In genomic region chr12:80195737-80196136, GRCh38 we compare ENCODE assay signal across 20 cellular contexts.
"Had no signal": no experiment of that assay in that cellular context is flagged by ENCODE, and none has a peak within 500 bp of the region (broad histone marks: within the 10 kb centered on the region; RNA-seq: fewer than 3 reads in every experiment).

No MANE protein-coding gene starts in this region.

- H3K9me3 ChIP-seq: left lung, lower lobe of right lung, pancreas, prostate gland, suprapubic skin, tibial nerve, upper lobe of left lung, vagina had no signal

- DNase-seq: immature natural killer cell; kidney; left colon; left lung; lower lobe of right lung; naive thymus-derived CD8-positive, alpha-beta T cell; pancreas; retina; stimulated activated CD4-positive, alpha-beta T cell treated with anti-CD3 and anti-CD28 coated beads, Interleukin-4, amount 100 ng/mL, for 24 hours; stimulated activated naive CD4-positive, alpha-beta T cell; upper lobe of left lung had no signal

- H3K4me1 ChIP-seq: left lung, lower lobe of right lung, pancreas, prostate gland, suprapubic skin, upper lobe of left lung, vagina had no signal

- H3K9me3 Mint-ChIP-seq: naive thymus-derived CD8-positive, alpha-beta T cell; nephron; neural crest cell; stimulated activated effector memory CD8-positive, alpha-beta T cell treated with anti-CD3 and anti-CD28 coated beads, Interleukin-12 subunit alpha, Interleukin-12 subunit beta, amount 100 ng/mL, for 72 hours; stimulated activated naive CD8-positive, alpha-beta T cell treated with anti-CD3 and anti-CD28 coated beads, Interleukin-15, Interleukin-2, amounts not matched to agents 100 ng/mL and 50 ng/mL, for 24 hours had no signal

- H3K27me3 ChIP-seq: left lung, pancreas, suprapubic skin, tibial nerve, upper lobe of left lung, vagina had no signal

- H3K4me1 Mint-ChIP-seq: immature natural killer cell; naive thymus-derived CD8-positive, alpha-beta T cell; stimulated activated effector memory CD8-positive, alpha-beta T cell treated with anti-CD3 and anti-CD28 coated beads, Interleukin-12 subunit alpha, Interleukin-12 subunit beta, amount 100 ng/mL, for 72 hours had no signal

- H3K4me3 ChIP-seq: left lung, lower lobe of right lung, pancreas, prostate gland, skin epidermis, suprapubic skin, tibial nerve, upper lobe of left lung, vagina had no signal

- H3K4me3 Mint-ChIP-seq: immature natural killer cell; naive thymus-derived CD8-positive, alpha-beta T cell; nephron; neural crest cell; stimulated activated effector memory CD8-positive, alpha-beta T cell treated with anti-CD3 and anti-CD28 coated beads, Interleukin-12 subunit alpha, Interleukin-12 subunit beta, amount 100 ng/mL, for 72 hours; stimulated activated naive CD8-positive, alpha-beta T cell treated with anti-CD3 and anti-CD28 coated beads, Interleukin-15, Interleukin-2, amounts not matched to agents 100 ng/mL and 50 ng/mL, for 24 hours had no signal

- H3K36me3 ChIP-seq: left lung, lower lobe of right lung, pancreas, prostate gland, suprapubic skin, tibial nerve, upper lobe of left lung, vagina had no signal

- H3K27ac ChIP-seq: left lung, lower lobe of right lung, pancreas, prostate gland, skin epidermis, suprapubic skin, tibial nerve, upper lobe of left lung, vagina had no signal

- H3K27ac Mint-ChIP-seq: immature natural killer cell; stimulated activated effector memory CD8-positive, alpha-beta T cell treated with anti-CD3 and anti-CD28 coated beads, Interleukin-12 subunit alpha, Interleukin-12 subunit beta, amount 100 ng/mL, for 72 hours; stimulated activated naive CD8-positive, alpha-beta T cell treated with anti-CD3 and anti-CD28 coated beads, Interleukin-15, Interleukin-2, amounts not matched to agents 100 ng/mL and 50 ng/mL, for 24 hours had no signal

- ATAC-seq: left colon; lower lobe of right lung; naive thymus-derived CD8-positive, alpha-beta T cell; stimulated activated effector memory CD8-positive, alpha-beta T cell treated with anti-CD3 and anti-CD28 coated beads, Interleukin-12 subunit alpha, Interleukin-12 subunit beta, amount 100 ng/mL, for 72 hours had no signal

- H3K36me3 Mint-ChIP-seq: immature natural killer cell; naive thymus-derived CD8-positive, alpha-beta T cell; stimulated activated effector memory CD8-positive, alpha-beta T cell treated with anti-CD3 and anti-CD28 coated beads, Interleukin-12 subunit alpha, Interleukin-12 subunit beta, amount 100 ng/mL, for 72 hours had no signal
